In genomic region chr6:140175486-140175885, GRCh38 we compare ENCODE assay signal across 26 cellular contexts.
"Had no signal": no experiment of that assay in that cellular context is flagged by ENCODE, and none has a peak within 500 bp of the region (broad histone marks: within the 10 kb centered on the region; RNA-seq: fewer than 3 reads in every experiment).

No MANE protein-coding gene starts in this region.

- H3K27me3 ChIP-seq: cardiac muscle cell, Peyer's patch, SJCRH30 had no signal

- ATAC-seq: activated CD4-positive, CD25-positive, alpha-beta regulatory T cell treated with anti-CD3 and anti-CD28 coated beads, Interleukin-2, amount 50 U/mL, for 24 hours; activated CD8-positive, alpha-beta T cell treated with anti-CD3 and anti-CD28 coated beads, Interleukin-2, amount 10 ng/mL, durations not matched to agents 7 days and 5 days; activated naive CD4-positive, alpha-beta T cell treated with anti-CD3 and anti-CD28 coated beads, Interleukin-2, amount 50 U/mL, for 72 hours; activated naive CD8-positive, alpha-beta T cell treated with anti-CD3 and anti-CD28 coated beads, Interleukin-2, amount 50 U/mL, for 24 hours had no signal

- DNase-seq: activated CD4-positive, alpha-beta T cell treated with anti-CD3 and anti-CD28 coated beads for 48 hours; activated CD4-positive, alpha-beta T cell treated with anti-CD3 and anti-CD28 coated beads, Interleukin-2, amount 50 U/mL, for 4 hours; activated CD8-positive, alpha-beta memory T cell treated with anti-CD3 and anti-CD28 coated beads, Interleukin-2, amount 50 U/mL, for 48 hours; activated CD8-positive, alpha-beta T cell treated with anti-CD3 and anti-CD28 coated beads, Interleukin-2, amount 10 ng/mL, durations not matched to agents 7 days and 5 days; activated naive CD4-positive, alpha-beta T cell; activated naive CD8-positive, alpha-beta T cell treated with anti-CD3 and anti-CD28 coated beads, Interleukin-2, amount 50 U/mL, for 24 hours; activated T-cell treated with anti-CD3 and anti-CD28 coated beads, Interleukin-2, amount 50 U/mL, for 1 hour; amniotic stem cell; NCI-H1105 treated with DMSO at 0.1 percent for 48 hours; NCI-H1436 treated with DMSO at 0.1 percent for 48 hours; NCI-H187; NCI-H2081; NCI-H510A treated with DMSO at 0.1 percent for 48 hours; NCI-H69; NK-92 treated with Interleukin-12 subunit alpha and Interleukin-12 subunit beta, amount 100 ng/mL, for 24 hours; OCI-M1; Peyer's patch; Right ventricle myocardium superior; SJCRH30; SK-N-SH had no signal

- FAIRE-seq: astrocyte had no signal

- H3K36me3 ChIP-seq: cardiac muscle cell, Peyer's patch, SJCRH30 had no signal

- H3K9me3 ChIP-seq: Peyer's patch, SK-N-SH had no signal

- H3K4me3 Mint-ChIP-seq: activated CD8-positive, alpha-beta T cell treated with anti-CD3 and anti-CD28 coated beads, Interleukin-2, amount 10 ng/mL, durations not matched to agents 7 days and 5 days; activated naive CD8-positive, alpha-beta T cell treated with anti-CD3 and anti-CD28 coated beads, Interleukin-2, amount 50 U/mL, for 24 hours; brain had no signal

- H3K4me1 ChIP-seq: Peyer's patch had no signal

- H3K36me3 Mint-ChIP-seq: activated naive CD4-positive, alpha-beta T cell treated with anti-CD3 and anti-CD28 coated beads, Interleukin-2, amount 50 U/mL, for 72 hours had no signal

- H3K27ac ChIP-seq: cardiac muscle cell, Peyer's patch, RWPE1, SJCRH30 had no signal

- H3K4me1 Mint-ChIP-seq: activated naive CD8-positive, alpha-beta T cell treated with anti-CD3 and anti-CD28 coated beads, Interleukin-2, amount 50 U/mL, for 24 hours had no signal

- H3K27me3 Mint-ChIP-seq: activated naive CD8-positive, alpha-beta T cell treated with anti-CD3 and anti-CD28 coated beads, Interleukin-2, amount 50 U/mL, for 24 hours; brain had no signal

- H3K4me2 ChIP-seq: SK-N-SH had no signal

- H3K4me3 ChIP-seq: cardiac muscle cell, Peyer's patch, SJCRH30 had no signal

- H3K27ac Mint-ChIP-seq: activated CD8-positive, alpha-beta T cell treated with anti-CD3 and anti-CD28 coated beads, Interleukin-2, amount 10 ng/mL, durations not matched to agents 7 days and 5 days; activated naive CD4-positive, alpha-beta T cell treated with anti-CD3 and anti-CD28 coated beads, Interleukin-2, amount 50 U/mL, for 72 hours; activated naive CD8-positive, alpha-beta T cell treated with anti-CD3 and anti-CD28 coated beads, Interleukin-2, amount 50 U/mL, for 24 hours had no signal

- H3K9ac ChIP-seq: SK-N-SH had no signal
